ENCODE assay signal across 19 cellular contexts in genomic region chr11:66953431-66953833, GRCh38. TPM values are rescaled to one million over a fixed set of nuclear protein-coding genes. Genes with fewer than 3 reads are reported as not detected.
DNase-seq lines count a peak whose midpoint lies in the region; ATAC-seq, FAIRE-seq and TF ChIP-seq lines count a peak whose summit lies in the region.
"Had no signal": no experiment of that assay in that cellular context is flagged by ENCODE, and none has a peak within 500 bp of the region (broad histone marks: within the 10 kb centered on the region; RNA-seq: fewer than 3 reads in every experiment).

No MANE protein-coding gene starts in this region.

- no peaks in the 10 kb centered on the region for H3K9me3 ChIP-seq in BE2C
- H3K9me3 ChIP-seq in HepG2 (ENCODE audit: low read length): no peaks in the 10 kb centered on the region
- H3K9me3 ChIP-seq: BLaER1 treated with 17β-estradiol and CSF1 and Interleukin-3, amounts not matched to agents 10 nM and 100 nM; HAP-1 had no signal

- peak overlapping the region; percentile 55; the same call in 1 of the 2 replicates for H3K27ac Mint-ChIP-seq in WTC11

- FAIRE-seq in HepG2 (lab: Jason Lieb, UNC): no peak
- FAIRE-seq: G401.6 had no signal

- H3K4me3 ChIP-seq in BE2C (ENCODE audit: low read depth, low read length) (no peak overlapping the region), HepG2 (replicated peaks in 1 of 3; ENCODE audit: insufficient read depth in 1 of 3, low read depth in 2 of 3, low read length in 3 of 3) (no peak overlapping the region)
- H3K4me3 ChIP-seq: BLaER1 treated with 17β-estradiol and CSF1 and Interleukin-3, amounts not matched to agents 10 nM and 100 nM; HAP-1 had no signal

- H3K4me1 Mint-ChIP-seq in WTC11: peaks cover 29% of the 10 kb centered on the region

- TF ChIP-seq CTCF in BE2C (IDR thresholded peaks at IDR 0.05; ENCODE audit: low read depth, low read length) (no peak), WTC11 (IDR thresholded peaks at IDR 0.05) (no peak), HepG2 (CRISPR knock-in tag; IDR thresholded peaks at IDR 0.05) (no peak)

- no peak overlapping the region for H3K9ac ChIP-seq in HepG2 (ENCODE audit: insufficient read depth, low read depth, low read length)
- H3K9ac ChIP-seq: BLaER1 treated with 17β-estradiol and CSF1 and Interleukin-3, amounts not matched to agents 10 nM and 100 nM; KMS-11 had no signal

- H4K20me1 ChIP-seq in HepG2 (ENCODE audit: insufficient read depth, low read length): no peaks in the 10 kb centered on the region

- CTCF ChIA-PET in WTC11 (lab: Charles Lee) (no interaction called here), HepG2 (lab: Yijun Ruan, JAX; ENCODE audit: low intra/inter-chr PET ratio, low total read pairs) (no interaction called here)

- no peak overlapping the region for H3K4me2 ChIP-seq in HepG2 (ENCODE audit: low read depth, low read length)
- H3K4me2 ChIP-seq: BLaER1 treated with 17β-estradiol and CSF1 and Interleukin-3, amounts not matched to agents 10 nM and 100 nM; KMS-11 had no signal

- BruUV-seq in HepG2 (replicated peaks; lab: Mats Ljungman, UMichigan): no TSS peak

- H3K9me3 Mint-ChIP-seq in WTC11: no peaks in the 10 kb centered on the region

- H3K4me1 ChIP-seq in BE2C (peaks cover 46% of the 10 kb centered on the region), HepG2 (ENCODE audit: insufficient read depth, low read length) (peaks cover 44% of the 10 kb centered on the region)

- TF ChIP-seq EP300 in HepG2 (IDR thresholded peaks at IDR 0.05; ENCODE audit: low read depth in 2 of 2, low read length in 2 of 2) (no peak), HepG2 (CRISPR knock-in tag; IDR thresholded peaks at IDR 0.05; ENCODE audit: borderline replicate concordance) (no peak)

- no peak for TF ChIP-seq RAD21 in HepG2 (CRISPR knock-in tag; IDR thresholded peaks at IDR 0.05)

- ATAC-seq in WTC11 (no peak), HepG2 (no peak), HG03025 (IDR thresholded peaks at IDR 0.05; ENCODE audit: low FRiP score, unreplicated experiment) (no peak), HG03457 (IDR thresholded peaks at IDR 0.05; ENCODE audit: unreplicated experiment) (no peak)

- no peak overlapping the region for H2AFZ ChIP-seq in HepG2 (ENCODE audit: low read length)

- H3K27me3 ChIP-seq in BE2C (no peaks in the 10 kb centered on the region), HepG2 (ENCODE audit: control insufficient read depth in 1 of 2, insufficient read depth in 2 of 2, low read length in 2 of 2) (no peaks in the 10 kb centered on the region)
- H3K27me3 ChIP-seq: BLaER1 treated with 17β-estradiol and CSF1 and Interleukin-3, amounts not matched to agents 10 nM and 100 nM had no signal

- WGBS in HepG2 (ENCODE audit: low lambda C conversion rate): 82% methylated on average over 5 of the region's 5 CpGs

- H3K27me3 Mint-ChIP-seq in WTC11 (ENCODE audit: low read depth): no peaks in the 10 kb centered on the region

- no peak overlapping the region for H3K4me3 Mint-ChIP-seq in WTC11

- in situ Hi-C loops in HepG2 (cut with HindIII; ENCODE audit: extremely low pct_ligation_motif_present, low pct_unique_long_range_greater_than_20kb): no loop called here

- TF ChIP-seq POLR2A in HepG2 (IDR thresholded peaks at IDR 0.05; ENCODE audit: insufficient read depth in 1 of 2, low read depth in 2 of 2, low read length in 2 of 2): no peak

- H3K79me2 ChIP-seq in HepG2 (ENCODE audit: insufficient read depth, low read length): no peaks in the 10 kb centered on the region

- peak; percentile 56 for DNase-seq in BE2C
- no peak for DNase-seq in WTC11 (ENCODE audit: low spot score)
- DNase-seq in HepG2 (ENCODE audit: low spot score): no peak
- DNase-seq in posterior vena cava (ENCODE audit: low spot score): peak; percentile 30
- no peak for DNase-seq in DMS114 treated with DMSO at 0.1 percent for 48 hours (lab: John Stamatoyannopoulos, UW; ENCODE audit: unreplicated experiment)
- DNase-seq in iPS-NIHi11 (ENCODE audit: low spot score): no peak
- DNase-seq: DND-41, NCI-H1092, NCI-H2081 treated with DMSO at 0.1 percent for 48 hours, NCI-H2227 treated with DMSO at 0.1 percent for 48 hours, NCI-H524 treated with DMSO at 0.1 percent for 48 hours had no signal

- peaks cover 2% of the 10 kb centered on the region; the same call in 1 of the 2 replicates for H3K36me3 Mint-ChIP-seq in WTC11

- intact Hi-C loops in HepG2 (cut with micrococcal nuclease; ENCODE audit: unreplicated experiment) (no loop called here), posterior vena cava (cut with DNase I) (loop anchor here in 1 of 2 donors (5.0 kb wide), 1 partner anchor 1011 kb away; no protein-coding TSS in a partner anchor)

- POLR2A ChIA-PET in WTC11 (lab: Charles Lee): no interaction called here
- POLR2A ChIA-PET in HepG2 (lab: Yijun Ruan, JAX): no interaction called here

- H3K36me3 ChIP-seq in BE2C (no peaks in the 10 kb centered on the region; the same call in 1 of the 2 replicates), HepG2 (replicated peaks in 1 of 2; ENCODE audit: control insufficient read depth in 1 of 2, insufficient read depth in 2 of 2, low read length in 2 of 2) (peaks cover 0 to 2% of the 10 kb centered on the region in 2 experiments; a peak in 2 of 5 replicates)
- H3K36me3 ChIP-seq: HAP-1 had no signal

- no peak overlapping the region for H3K27ac ChIP-seq in HepG2 (ENCODE audit: extremely low read length, insufficient read depth, low read length)
- H3K27ac ChIP-seq: BLaER1 treated with 17β-estradiol and CSF1 and Interleukin-3, amounts not matched to agents 10 nM and 100 nM; KMS-11 had no signal

TF ChIP-seq in WTC11, 78 proteins besides CTCF, POLR2A, EP300 and RAD21 (continues in another document):
- TF ChIP-seq RORB (CRISPR knock-in tag; IDR thresholded peaks at IDR 0.05): no peak

TF ChIP-seq in HepG2, 621 proteins besides CTCF, POLR2A, EP300 and RAD21:
- TF ChIP-seq CEBPB (IDR thresholded peaks at IDR 0.05; ENCODE audit: borderline replicate concordance, low read depth, low read length) (peak; percentile 28; the same call in 1 of the 2 replicates), SNAI1 (CRISPR knock-in tag; IDR thresholded peaks at IDR 0.05; ENCODE audit: borderline replicate concordance) (no peak)

RNA-seq across cellular contexts. Expression of gene PC, which starts 4.8 kb away (rescaled TPM):
- polyA plus RNA-seq in BE2C (2012; ENCODE audit: insufficient read depth, insufficient read length, low read depth): 41.3 TPM
- 22.1 to 27.2 TPM (median 25.6 TPM) in 3 replicates for total RNA-seq in WTC11 (2021)
- 32.6 and 39.0 TPM in 2 replicates for total RNA-seq in HepG2 (2016; rRNA removed; fragmentation: Illumina TruSeq; extraction: Trizol)
- total RNA-seq in HepG2 (2016; cell fraction: cytosol; rRNA removed; fragmentation: Illumina TruSeq; extraction: Trizol; ENCODE audit: low read depth): 4.6 and 5.9 TPM in 2 replicates
- 28.7 and 37.9 TPM in 2 replicates for total RNA-seq in HepG2 (2016; cell fraction: insoluble cytoplasmic fraction; rRNA removed; fragmentation: Illumina TruSeq; extraction: Trizol)
- 11.9 and 12.9 TPM in 2 replicates for total RNA-seq in HepG2 (2016; cell fraction: membrane; rRNA removed; fragmentation: Illumina TruSeq; extraction: Trizol)
- 28.9 and 34.0 TPM in 2 replicates for total RNA-seq in HepG2 (2016; cell fraction: nucleus; rRNA removed; fragmentation: Illumina TruSeq; extraction: Trizol)
- polyA plus RNA-seq in HepG2 (2011; rRNA removed): 27.2 and 29.0 TPM in 2 replicates
- 29.7 and 35.1 TPM in 2 replicates for polyA plus RNA-seq in HepG2 (2011; cell fraction: cytosol; rRNA removed)
- polyA plus RNA-seq in HepG2 (2011; cell fraction: nucleus; rRNA removed): 127 and 178 TPM in 2 replicates
- 36.8 and 44.9 TPM in 2 replicates for polyA plus RNA-seq in HepG2 (2012)
- 5.4 and 6.3 TPM in 2 replicates for polyA plus RNA-seq in HepG2 (2016; cell fraction: cytosol; fragmentation: Illumina TruSeq; extraction: Trizol; ENCODE audit: low read depth)
- 32.2 and 39.6 TPM in 2 replicates for polyA plus RNA-seq in HepG2 (2016; cell fraction: insoluble cytoplasmic fraction; fragmentation: Illumina TruSeq; extraction: Trizol; ENCODE audit: low read depth)
- polyA plus RNA-seq in HepG2 (2016; cell fraction: membrane; fragmentation: Illumina TruSeq; extraction: Trizol; ENCODE audit: low read depth): 8.2 and 9.4 TPM in 2 replicates
- polyA plus RNA-seq in HepG2 (2016; cell fraction: nucleus; fragmentation: Illumina TruSeq; extraction: Trizol; ENCODE audit: insufficient read depth, low read depth): 54.7 and 57.4 TPM in 2 replicates
- polyA minus RNA-seq in HepG2 (2011; rRNA and poly(A)+ RNA removed; ENCODE audit: low replicate concordance): 64.1 and 66.8 TPM in 2 replicates
- polyA minus RNA-seq in HepG2 (2011; cell fraction: cytosol; rRNA and poly(A)+ RNA removed): 36.4 and 37.4 TPM in 2 replicates
- 29.3 and 32.8 TPM in 2 replicates for polyA minus RNA-seq in HepG2 (2011; cell fraction: nucleus; rRNA and poly(A)+ RNA removed)
- 10 to 100 TPM in 1 of 2 donors, 1 to 10 TPM in 1; 5.5 to 11.6 TPM for total RNA-seq in posterior vena cava

RNA-seq across cellular contexts. Expression of gene C11orf86, which starts 21.7 kb away (rescaled TPM):
- polyA plus RNA-seq in BE2C (2012; ENCODE audit: insufficient read depth, insufficient read length, low read depth): not detected
- total RNA-seq in WTC11 (2021) (0.44 to 0.87 TPM (median 0.68 TPM) in 3 replicates), HepG2 (2016; rRNA removed; fragmentation: Illumina TruSeq; extraction: Trizol) (0.11 and 0.17 TPM in 2 replicates), posterior vena cava (not detected)
- not detected in 2 replicates for total RNA-seq in HepG2 (2016; cell fraction: cytosol; rRNA removed; fragmentation: Illumina TruSeq; extraction: Trizol; ENCODE audit: low read depth)
- 0.09 TPM in 1 of 2 replicates, not detected in the other for total RNA-seq in HepG2 (2016; cell fraction: insoluble cytoplasmic fraction; rRNA removed; fragmentation: Illumina TruSeq; extraction: Trizol)
- total RNA-seq in HepG2 (2016; cell fraction: membrane; rRNA removed; fragmentation: Illumina TruSeq; extraction: Trizol): 0.19 TPM in 1 of 2 replicates, not detected in the other
- not detected in 2 replicates for total RNA-seq in HepG2 (2016; cell fraction: nucleus; rRNA removed; fragmentation: Illumina TruSeq; extraction: Trizol)
- 0.10 and 0.18 TPM in 2 replicates for polyA plus RNA-seq in HepG2 (2011; rRNA removed)
- polyA plus RNA-seq in HepG2 (2011; cell fraction: cytosol; rRNA removed): 0.11 and 0.18 TPM in 2 replicates
- polyA plus RNA-seq in HepG2 (2011; cell fraction: nucleus; rRNA removed): 0.16 TPM in 1 of 2 replicates, not detected in the other
- polyA plus RNA-seq in HepG2 (2012): 0.13 and 0.16 TPM in 2 replicates
- polyA plus RNA-seq in HepG2 (2016; cell fraction: cytosol; fragmentation: Illumina TruSeq; extraction: Trizol; ENCODE audit: low read depth): 0.11 TPM in 1 of 2 replicates, not detected in the other
- polyA plus RNA-seq in HepG2 (2016; cell fraction: insoluble cytoplasmic fraction; fragmentation: Illumina TruSeq; extraction: Trizol; ENCODE audit: low read depth): not detected in 2 replicates
- polyA plus RNA-seq in HepG2 (2016; cell fraction: membrane; fragmentation: Illumina TruSeq; extraction: Trizol; ENCODE audit: low read depth): 0.21 TPM in 1 of 2 replicates, not detected in the other
- polyA plus RNA-seq in HepG2 (2016; cell fraction: nucleus; fragmentation: Illumina TruSeq; extraction: Trizol; ENCODE audit: insufficient read depth, low read depth): not detected in 2 replicates
- polyA minus RNA-seq in HepG2 (2011; rRNA and poly(A)+ RNA removed; ENCODE audit: low replicate concordance): 15.6 TPM in 1 of 2 replicates, not detected in the other
- polyA minus RNA-seq in HepG2 (2011; cell fraction: cytosol; rRNA and poly(A)+ RNA removed): not detected in 2 replicates
- 0.52 TPM in 1 of 2 replicates, not detected in the other for polyA minus RNA-seq in HepG2 (2011; cell fraction: nucleus; rRNA and poly(A)+ RNA removed)
- total RNA-seq: A172, MCF 10A had no signal

Comparison
In these comparisons a context has a peak if more than half of its experiments do, and no peak if none do; other contexts are left out.
1. DNase-seq: peak in BE2C (single experiment) and posterior vena cava (single experiment); none in WTC11 (single experiment), HepG2 (single experiment), DMS114 treated with DMSO at 0.1 percent for 48 hours (single experiment) and iPS-NIHi11 (single experiment).